8 cellular contexts compared by ENCODE assay signal in the genomic region with DNA sequence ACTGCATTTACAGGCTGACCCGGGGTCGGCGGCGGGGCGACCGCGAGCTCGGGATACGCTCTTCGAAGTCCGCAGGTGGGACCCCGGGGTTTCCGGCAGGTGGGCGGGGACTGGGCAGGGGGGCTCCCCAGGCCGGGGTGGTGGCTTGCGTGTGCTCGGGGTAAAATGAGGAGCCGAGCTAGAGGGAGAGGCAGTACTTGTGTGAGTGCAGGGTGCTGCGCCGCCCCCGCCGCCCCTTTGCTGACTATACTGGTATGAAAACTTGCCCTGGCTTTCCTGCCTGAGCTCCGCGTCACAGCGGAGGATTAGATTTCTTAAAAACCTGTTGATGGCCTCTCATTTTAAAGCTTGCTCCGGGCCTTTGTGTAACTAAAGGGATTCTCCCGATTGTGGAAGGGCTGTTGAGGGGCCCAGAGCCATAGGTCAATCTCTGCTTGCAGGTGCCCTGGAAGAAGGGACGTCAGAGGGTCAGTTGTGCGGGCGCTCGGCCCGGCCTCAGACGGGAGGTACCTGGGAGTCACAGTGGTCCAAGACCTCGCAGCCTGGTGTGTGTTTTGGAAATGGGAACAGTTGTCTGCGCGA. TPM values are rescaled to one million over a fixed set of nuclear protein-coding genes. Genes with fewer than 3 reads are reported as not detected.
DNase-seq lines count a peak whose midpoint lies in the region; ATAC-seq, FAIRE-seq and TF ChIP-seq lines count a peak whose summit lies in the region.

No MANE protein-coding gene starts in this region.

- H3K4me1 Mint-ChIP-seq in T-helper 1 cell treated with Interleukin-12 subunit alpha and Interleukin-12 subunit beta and Interleukin-4 antibody, amounts not matched to agents 30 μg/mL and 1 μg/mL, for 36 hours (ENCODE audit: low read depth): peaks cover 25% of the 10 kb centered on the region
- H3K4me1 Mint-ChIP-seq in astrocyte (ENCODE audit: low read depth, unreplicated experiment): peaks cover 3% of the 10 kb centered on the region

- TF ChIP-seq CTCF in astrocyte (IDR thresholded peaks at IDR 0.05; ENCODE audit: insufficient read depth, low read depth, low read length): no peak
- TF ChIP-seq CTCF in retinal pigment epithelial cell (conservative IDR thresholded peaks at IDR 0.05; ENCODE audit: low read depth, low read length): no peak

- H3K27me3 Mint-ChIP-seq in T-helper 1 cell treated with Interleukin-12 subunit alpha and Interleukin-12 subunit beta and Interleukin-4 antibody, amounts not matched to agents 30 μg/mL and 1 μg/mL, for 36 hours (ENCODE audit: low read depth): no peaks in the 10 kb centered on the region
- no peaks in the 10 kb centered on the region for H3K27me3 Mint-ChIP-seq in astrocyte (ENCODE audit: low read depth, unreplicated experiment)

- H3K36me3 ChIP-seq in Karpas-422 (ENCODE audit: insufficient read depth, low read length) (no peaks in the 10 kb centered on the region), astrocyte (ENCODE audit: insufficient read depth, low read length) (no peaks in the 10 kb centered on the region), aorta (ENCODE audit: control insufficient read depth in 1 of 2, insufficient read depth in 2 of 2, low read length in 1 of 2) (no peaks in the 10 kb centered on the region)

- DNase-seq in ELF-1 (ENCODE audit: low read depth, low spot score) (peak; percentile 62), Karpas-422 (peak; percentile 88), astrocyte (ENCODE audit: low read depth) (peak; percentile 63), hepatic stellate cell (ENCODE audit: low spot score) (peak; percentile 44), retinal pigment epithelial cell (ENCODE audit: low read depth) (peak; percentile 37), aorta (peak; percentile 76 to 88)

- ATAC-seq in GM21825 (IDR thresholded peaks at IDR 0.05; ENCODE audit: unreplicated experiment) (peak; percentile 43), aorta (ENCODE audit: low FRiP score) (peak; percentile 27)

- peak overlapping the region; percentile 86 for H3K27ac Mint-ChIP-seq in T-helper 1 cell treated with Interleukin-12 subunit alpha and Interleukin-12 subunit beta and Interleukin-4 antibody, amounts not matched to agents 30 μg/mL and 1 μg/mL, for 36 hours
- H3K27ac Mint-ChIP-seq in astrocyte (ENCODE audit: unreplicated experiment): peak overlapping the region; percentile 92

- H4K20me1 ChIP-seq in Karpas-422 (ENCODE audit: insufficient read depth, low read depth, low read length) (0 out of 2 replicates have a peak, but pooled peaks cover 4% of the 10 kb centered on the region), astrocyte (ENCODE audit: insufficient read depth, low read length) (peaks cover 6% of the 10 kb centered on the region)

- WGBS in aorta, 2 donors: 0% methylated on average over 36 of the region's 36 CpGs

- peaks cover 25% of the 10 kb centered on the region for H3K4me1 ChIP-seq in Karpas-422 (ENCODE audit: low read length)
- peaks cover 9% of the 10 kb centered on the region for H3K4me1 ChIP-seq in astrocyte (ENCODE audit: insufficient read depth, low read length)
- H3K4me1 ChIP-seq in aorta (ENCODE audit: control insufficient read depth in 1 of 2, insufficient read depth in 2 of 2, low read length in 2 of 2): no peaks in the 10 kb centered on the region

- H3K4me3 Mint-ChIP-seq in T-helper 1 cell treated with Interleukin-12 subunit alpha and Interleukin-12 subunit beta and Interleukin-4 antibody, amounts not matched to agents 30 μg/mL and 1 μg/mL, for 36 hours: peak overlapping the region; percentile 91
- H3K4me3 Mint-ChIP-seq in astrocyte (ENCODE audit: unreplicated experiment): peak overlapping the region; percentile 98

- no peaks in the 10 kb centered on the region for H3K9me2 ChIP-seq in Karpas-422 (replicated peaks; ENCODE audit: insufficient read depth, low read length)

- H2AFZ ChIP-seq in Karpas-422 (ENCODE audit: low read length) (0 out of 2 replicates have a peak overlapping the region, but pooled peaks have one; percentile 1), astrocyte (ENCODE audit: low read depth, low read length) (peak overlapping the region; percentile 98)

- H3K9ac ChIP-seq in Karpas-422 (ENCODE audit: low read length) (peak overlapping the region; percentile 92), astrocyte (ENCODE audit: low read length) (peak overlapping the region; percentile 80)

- no peaks in the 10 kb centered on the region for H3K36me3 Mint-ChIP-seq in T-helper 1 cell treated with Interleukin-12 subunit alpha and Interleukin-12 subunit beta and Interleukin-4 antibody, amounts not matched to agents 30 μg/mL and 1 μg/mL, for 36 hours (ENCODE audit: low read depth)
- H3K36me3 Mint-ChIP-seq in astrocyte (ENCODE audit: low read depth, unreplicated experiment): peaks cover 7% of the 10 kb centered on the region

- H3K27me3 ChIP-seq in Karpas-422 (ENCODE audit: low read length): no peaks in the 10 kb centered on the region
- H3K27me3 ChIP-seq in astrocyte (ENCODE audit: insufficient read depth, low read length): no peaks in the 10 kb centered on the region
- no peaks in the 10 kb centered on the region for H3K27me3 ChIP-seq in aorta (ENCODE audit: control insufficient read depth in 1 of 2, insufficient read depth in 2 of 2, low read length in 1 of 2)

- H3K4me3 ChIP-seq in Karpas-422 (ENCODE audit: low read length) (peak overlapping the region; percentile 89), astrocyte (ENCODE audit: insufficient read depth, low read depth, low read length) (peak overlapping the region; percentile 92), retinal pigment epithelial cell (ENCODE audit: low read length) (peak overlapping the region; percentile 89), aorta (ENCODE audit: low read length in 2 of 2) (peak overlapping the region; percentile 57 to 60)

- H3K4me2 ChIP-seq in Karpas-422 (ENCODE audit: low read depth, low read length, poor library complexity, severe bottlenecking): peak overlapping the region; percentile 94
- peak overlapping the region; percentile 91 for H3K4me2 ChIP-seq in astrocyte (ENCODE audit: low read length)

- intact Hi-C loops in aorta (cut with DNase I): loop anchor here (2.0 to 5.0 kb wide), 2 partner anchors 72 to 73 kb away; a partner anchor contains a TSS

- H3K9me3 Mint-ChIP-seq in T-helper 1 cell treated with Interleukin-12 subunit alpha and Interleukin-12 subunit beta and Interleukin-4 antibody, amounts not matched to agents 30 μg/mL and 1 μg/mL, for 36 hours: no peaks in the 10 kb centered on the region
- no peaks in the 10 kb centered on the region for H3K9me3 Mint-ChIP-seq in astrocyte (ENCODE audit: unreplicated experiment)

- H3K27ac ChIP-seq in Karpas-422 (ENCODE audit: low read length) (peak overlapping the region; percentile 53), astrocyte (ENCODE audit: low read depth, low read length) (peak overlapping the region; percentile 67), aorta (ENCODE audit: low read depth in 1 of 2, low read length in 2 of 2) (peak overlapping the region; percentile 61 to 73)

- FAIRE-seq in astrocyte (lab: Jason Lieb, UNC): no peak

- H3K9me3 ChIP-seq in Karpas-422 (ENCODE audit: low read length) (no peaks in the 10 kb centered on the region), astrocyte (ENCODE audit: insufficient read depth, low read depth, low read length) (no peaks in the 10 kb centered on the region), aorta (ENCODE audit: control insufficient read depth, low read length) (no peaks in the 10 kb centered on the region)

- H3K79me2 ChIP-seq in Karpas-422 (ENCODE audit: low read length) (peaks cover 50% of the 10 kb centered on the region), astrocyte (ENCODE audit: insufficient read depth, low read length) (peaks cover 50% of the 10 kb centered on the region)

RNA-seq across cellular contexts. Expression of a gene that starts 0.5 kb away (rescaled TPM):
- total RNA-seq in Karpas-422 (2014; rRNA removed; shearing (Covaris generic); ENCODE audit: low replicate concordance): 31.5 and 65.6 TPM in 2 replicates
- 27.5 and 29.2 TPM in 2 replicates for total RNA-seq in astrocyte
- 10 to 100 TPM; 29.8 to 40.0 TPM for total RNA-seq in aorta
- 10 to 100 TPM; 29.6 to 37.6 TPM for polyA plus RNA-seq in aorta

RNA-seq across cellular contexts. Expression of a gene that starts 0.8 kb away (rescaled TPM):
- total RNA-seq in Karpas-422 (2014; rRNA removed; shearing (Covaris generic); ENCODE audit: low replicate concordance): 4.2 and 5.0 TPM in 2 replicates
- total RNA-seq in astrocyte (1.2 and 1.6 TPM in 2 replicates), aorta (1 to 10 TPM; 1.4 to 2.6 TPM)
- polyA plus RNA-seq in aorta: under 1 TPM in 1 of 2 donors, not detected in 1; 1.00 TPM

Comparison
In these comparisons a context has a peak if more than half of its experiments do, and no peak if none do; other contexts are left out.
1. Peak in every context shown above with its lines: DNase-seq, ATAC-seq, H3K4me3 ChIP-seq and H3K27ac ChIP-seq.
2. DNase-seq: peak in every context shown above with its lines; median percentile 88 in Karpas-422; 82 in aorta; 63 in astrocyte; 62 in ELF-1; 44 in hepatic stellate cell; 37 in retinal pigment epithelial cell.